1 cellular context compared by ENCODE assay signal in genomic region chr2:192773044-192773443, GRCh38.
A peak's percentile ranks its signal among the peaks of the same experiment; 100 is the strongest.
TF ChIP-seq lines count a peak whose summit lies in the region.

No MANE protein-coding gene starts in this region.

TF ChIP-seq in HepG2, 621 proteins besides CTCF, POLR2A, EP300 and RAD21 (continued from another document and continues in another):
- TF ChIP-seq MNT (IDR thresholded peaks at IDR 0.05) (no peak), HNRNPUL1 (IDR thresholded peaks at IDR 0.05; ENCODE audit: low read depth, low read length) (no peak), GMEB2 (CRISPR knock-in tag; IDR thresholded peaks at IDR 0.05; ENCODE audit: low read depth) (no peak), BRD4 (CRISPR knock-in tag; IDR thresholded peaks at IDR 0.05) (no peak), ZNF776 (CRISPR knock-in tag; IDR thresholded peaks at IDR 0.05) (no peak), ZNF124 (CRISPR knock-in tag; IDR thresholded peaks at IDR 0.05) (no peak), ZNF773 (CRISPR knock-in tag; IDR thresholded peaks at IDR 0.05; ENCODE audit: borderline replicate concordance) (no peak), TRIM24 (CRISPR knock-in tag; IDR thresholded peaks at IDR 0.05) (no peak), TCF7 (IDR thresholded peaks at IDR 0.05; ENCODE audit: low read depth) (no peak), NONO (IDR thresholded peaks at IDR 0.05) (no peak), NONO (CRISPR knock-in tag; conservative IDR thresholded peaks at IDR 0.05) (peak; percentile 35; the same call in 1 of the 2 replicates), ZNF713 (CRISPR knock-in tag; IDR thresholded peaks at IDR 0.05) (no peak), ZNF367 (CRISPR knock-in tag; IDR thresholded peaks at IDR 0.05; ENCODE audit: borderline replicate concordance) (no peak), ZNF549 (CRISPR knock-in tag; IDR thresholded peaks at IDR 0.05) (no peak), AHR (CRISPR knock-in tag; IDR thresholded peaks at IDR 0.05) (no peak), KDM5B (CRISPR knock-in tag; IDR thresholded peaks at IDR 0.05; ENCODE audit: borderline replicate concordance) (no peak), ZFP1 (CRISPR knock-in tag; IDR thresholded peaks at IDR 0.05) (no peak), PAF1 (CRISPR knock-in tag; IDR thresholded peaks at IDR 0.05) (no peak), ZNF318 (CRISPR knock-in tag; IDR thresholded peaks at IDR 0.05) (no peak), FOXA3 (CRISPR knock-in tag; IDR thresholded peaks at IDR 0.05) (peak; percentile 58; the same call in 1 of the 2 replicates), FLYWCH1 (CRISPR knock-in tag; IDR thresholded peaks at IDR 0.05) (0 out of 2 replicates have a peak, but pooled peaks have one; percentile 52), GABPB1 (CRISPR knock-in tag; IDR thresholded peaks at IDR 0.05) (peak; percentile 18; the same call in 1 of the 2 replicates), HMG20B (CRISPR knock-in tag; conservative IDR thresholded peaks at IDR 0.05) (no peak), U2AF2 (IDR thresholded peaks at IDR 0.05; ENCODE audit: low read depth, low read length) (no peak), SMAD3 (CRISPR knock-in tag; IDR thresholded peaks at IDR 0.05) (peak; percentile 33; the same call in 1 of the 2 replicates), EED (CRISPR knock-in tag; IDR thresholded peaks at IDR 0.05) (no peak), ZNF33B (CRISPR knock-in tag; IDR thresholded peaks at IDR 0.05) (no peak), NCOA5 (CRISPR knock-in tag; IDR thresholded peaks at IDR 0.05) (no peak), GFI1 (CRISPR knock-in tag; IDR thresholded peaks at IDR 0.05; ENCODE audit: borderline replicate concordance) (peak; percentile 39; the same call in 1 of the 2 replicates), ZBTB1 (CRISPR knock-in tag; IDR thresholded peaks at IDR 0.05; ENCODE audit: borderline replicate concordance) (no peak), FOXK1 (CRISPR knock-in tag; IDR thresholded peaks at IDR 0.05; ENCODE audit: borderline replicate concordance, low read depth) (peak; percentile 82; the same call in 1 of the 2 replicates), ATF3 (CRISPR knock-in tag; IDR thresholded peaks at IDR 0.05) (no peak), ZNF570 (CRISPR knock-in tag; IDR thresholded peaks at IDR 0.05; ENCODE audit: borderline replicate concordance) (no peak), ZXDC (CRISPR knock-in tag; IDR thresholded peaks at IDR 0.05) (no peak), ZNF354B (CRISPR knock-in tag; IDR thresholded peaks at IDR 0.05) (no peak), SAFB2 (CRISPR knock-in tag; IDR thresholded peaks at IDR 0.05; ENCODE audit: borderline replicate concordance, low read depth) (no peak), AKNA (CRISPR knock-in tag; IDR thresholded peaks at IDR 0.05; ENCODE audit: borderline replicate concordance) (no peak), ZNF710 (CRISPR knock-in tag; IDR thresholded peaks at IDR 0.05; ENCODE audit: borderline replicate concordance) (no peak), ETV6 (CRISPR knock-in tag; conservative IDR thresholded peaks at IDR 0.05) (no peak), ZNF563 (CRISPR knock-in tag; IDR thresholded peaks at IDR 0.05) (no peak), NFRKB (IDR thresholded peaks at IDR 0.05) (no peak), RARG (CRISPR knock-in tag; IDR thresholded peaks at IDR 0.05; ENCODE audit: low read depth) (no peak)
